Comparison of ENCODE assay signal across 13 cellular contexts in the genomic region with DNA sequence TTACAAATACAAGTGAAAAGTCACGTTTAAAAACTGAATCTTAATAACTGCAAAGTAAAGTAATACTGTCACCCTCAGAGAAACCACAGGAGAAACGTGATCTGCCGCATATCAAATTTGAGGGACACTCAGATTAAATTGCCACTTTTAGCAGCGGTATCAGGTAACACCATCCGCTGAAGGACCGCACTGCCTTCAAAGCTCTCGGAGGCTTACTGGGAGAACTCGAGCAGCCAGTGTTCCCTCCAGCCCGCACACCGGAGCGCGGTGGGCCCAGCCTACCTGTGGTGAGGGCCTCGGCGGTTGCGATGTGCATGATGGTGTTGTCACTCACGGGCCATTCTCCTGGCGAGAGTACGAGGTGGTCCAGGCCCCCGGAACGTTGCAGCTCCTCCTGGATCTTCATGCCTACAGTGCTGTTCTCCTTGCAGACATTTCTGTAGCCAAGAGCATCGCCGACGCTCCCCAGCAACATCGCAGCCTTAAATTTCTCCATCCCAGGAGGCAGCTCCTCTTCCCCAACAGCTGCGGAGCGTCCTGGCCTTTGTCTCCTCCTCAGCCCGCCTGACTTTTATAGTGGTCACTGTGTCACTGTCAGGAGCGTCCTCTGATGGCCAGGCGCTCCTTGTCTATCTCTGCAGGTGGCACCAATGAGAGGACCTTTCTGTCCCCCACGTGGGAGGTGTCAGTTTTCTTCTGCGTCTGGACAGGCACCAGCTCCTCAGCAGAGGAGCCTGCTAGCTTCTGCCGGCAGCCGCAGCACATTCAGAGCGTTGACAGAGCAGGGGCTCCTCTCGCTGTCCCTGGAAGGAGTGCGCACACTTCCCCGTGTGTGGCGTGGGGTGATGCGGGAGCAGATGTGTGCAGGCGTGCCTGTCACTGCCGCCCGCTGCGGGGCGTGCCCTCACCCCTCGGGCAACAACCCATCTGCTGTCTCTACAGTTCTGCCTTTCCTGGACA. TPM values are rescaled to one million over a fixed set of nuclear protein-coding genes. Genes with fewer than 3 reads are reported as not detected.
DNase-seq lines count a peak whose midpoint lies in the region; ATAC-seq and TF ChIP-seq lines count a peak whose summit lies in the region.
"Had no signal": no experiment of that assay in that cellular context is flagged by ENCODE, and none has a peak within 500 bp of the region (broad histone marks: within the 10 kb centered on the region; RNA-seq: fewer than 3 reads in every experiment).

A gene (minus strand): TSS at position 547 of the 960 bp plus-strand sequence. CDS start 51 bp downstream, at position 496.

- H3K4me2 ChIP-seq in HCT116 (ENCODE audit: low read length) = no peak within 1 kb of the TSS
- H3K4me2 ChIP-seq in PC-3 (ENCODE audit: low read length) = no peak within 1 kb of the TSS

- no peak for TF ChIP-seq POLR2A in HCT116 (IDR thresholded peaks at IDR 0.05; ENCODE audit: borderline replicate concordance, extremely low read depth, insufficient read depth, insufficient read length)
- peak; percentile 91 to 98 for TF ChIP-seq POLR2A in gastrocnemius medialis (IDR thresholded peaks at IDR 0.05)

- in situ Hi-C loops in gastrocnemius medialis (cut with MboI; ENCODE audit: low sequenced_read_pairs in 4 of 4) = loop anchor here in 1 of 4 donors (10.0 kb wide), 1 partner anchor 158 kb away; a partner anchor contains a TSS

- no peak within 1 kb of the TSS for H3K4me3 ChIP-seq in HCT116 (replicated peaks in 1 of 2; ENCODE audit: low read depth in 1 of 2, low read length in 2 of 2)
- H3K4me3 ChIP-seq in PC-3 (ENCODE audit: low read length) = no peak within 1 kb of the TSS
- peak within 1 kb of the TSS; percentile 4 for H3K4me3 ChIP-seq in cardiac muscle cell
- H3K4me3 ChIP-seq in gastrocnemius medialis = peak within 1 kb of the TSS; percentile 47 to 63 (median 60)
- H3K4me3 ChIP-seq: gastroesophageal sphincter, uterus had no signal

- BruUV-seq in HCT116 (replicated peaks; lab: Mats Ljungman, UMichigan) = no TSS peak
- BruUV-seq in PC-3 (replicated peaks; lab: Mats Ljungman, UMichigan) = no TSS peak

- H3K27me3 ChIP-seq in HCT116 (ENCODE audit: insufficient read depth, low read length) = no peaks in the 10 kb centered on the region
- no peaks in the 10 kb centered on the region for H3K27me3 ChIP-seq in PC-3 (ENCODE audit: low read length)
- no peaks in the 10 kb centered on the region for H3K27me3 ChIP-seq in cardiac muscle cell
- H3K27me3 ChIP-seq in gastrocnemius medialis = no peaks in the 10 kb centered on the region
- H3K27me3 ChIP-seq: gastroesophageal sphincter, uterus had no signal

- H3F3A ChIP-seq in PC-3 (ENCODE audit: low read length, unreplicated experiment) = no peaks in the 10 kb centered on the region

- RAD21 ChIA-PET in HCT116 (lab: Charles Lee; ENCODE audit: low non-redundant PET in 1 of 2, low total read pairs in 2 of 2, uncharacterized antibody in 2 of 2, unreplicated experiment in 2 of 2) = no interaction called here

- no peak for TF ChIP-seq RAD21 in HCT116 (IDR thresholded peaks at IDR 0.05; ENCODE audit: low read depth)

- H3K9me3 ChIP-seq in HCT116 (ENCODE audit: control insufficient read depth in 1 of 2, insufficient read depth in 1 of 2, low read depth in 1 of 2, low read length in 2 of 2) = no peaks in the 10 kb centered on the region
- no peaks in the 10 kb centered on the region for H3K9me3 ChIP-seq in PC-3 (ENCODE audit: low read length)
- H3K9me3 ChIP-seq in cardiac muscle cell (ENCODE audit: low read depth) = no peaks in the 10 kb centered on the region
- no peaks in the 10 kb centered on the region for H3K9me3 ChIP-seq in gastrocnemius medialis
- H3K9me3 ChIP-seq: gastroesophageal sphincter, uterus had no signal

- H3K79me2 ChIP-seq in HCT116 (ENCODE audit: insufficient read depth, low read length) = peaks cover 6% of the 10 kb centered on the region
- H3K79me2 ChIP-seq in PC-3 (ENCODE audit: low read length) = no peaks in the 10 kb centered on the region

- H3K27ac ChIP-seq in HCT116 (ENCODE audit: low read depth, low read length) = no peak within 1 kb of the TSS
- H3K27ac ChIP-seq in PC-3 (ENCODE audit: low read length) = no peak within 1 kb of the TSS
- peak within 1 kb of the TSS; percentile 96 for H3K27ac ChIP-seq in cardiac muscle cell
- peak within 1 kb of the TSS; percentile 92 to 97 (median 94) for H3K27ac ChIP-seq in gastrocnemius medialis
- H3K27ac ChIP-seq: gastroesophageal sphincter, uterus had no signal

- H2AFZ ChIP-seq in HCT116 (ENCODE audit: low read depth, low read length, poor library complexity, severe bottlenecking) (no peak within 1 kb of the TSS), PC-3 (ENCODE audit: low read length) (no peak within 1 kb of the TSS)

- H4K20me1 ChIP-seq in HCT116 (ENCODE audit: insufficient read depth) = no peaks in the 10 kb centered on the region
- no peaks in the 10 kb centered on the region for H4K20me1 ChIP-seq in PC-3 (ENCODE audit: low read length)

- intact Hi-C loops in HCT116 (cut with micrococcal nuclease) = no loop called here
- intact Hi-C loops in PC-3 (cut with micrococcal nuclease) = no loop called here
- intact Hi-C loops in gastrocnemius medialis (cut with DNase I; ENCODE audit: low total_unique reads) = loop anchor here (2.0 to 10.0 kb wide), 5 partner anchors 38 to 181 kb away; a partner anchor contains a TSS

- POLR2A ChIA-PET in HCT116 (lab: Charles Lee) (interaction anchor here (0.6 kb wide), 1 partner anchor 389 kb away, joined by 3 read pairs; no protein-coding TSS in a partner anchor), PC-3 (lab: Charles Lee; ENCODE audit: unreplicated experiment) (no interaction called here)

- no peak for TF ChIP-seq CTCF in HCT116 (IDR thresholded peaks at IDR 0.05 in 2 of 3, conservative IDR thresholded peaks at IDR 0.05 in 1 of 3; ENCODE audit: borderline replicate concordance in 1 of 3, insufficient read depth in 1 of 3, low read depth in 2 of 3, low read length in 2 of 3)
- TF ChIP-seq CTCF in PC-3 (conservative IDR thresholded peaks at IDR 0.05; ENCODE audit: low read depth, low read length) = no peak
- TF ChIP-seq CTCF in cardiac muscle cell (IDR thresholded peaks at IDR 0.05; ENCODE audit: low read depth, low read length) = no peak
- TF ChIP-seq CTCF in gastrocnemius medialis (IDR thresholded peaks at IDR 0.05 in 4 of 5, conservative IDR thresholded peaks at IDR 0.05 in 1 of 5) = peak in 1 of 5 experiments; percentile 9

- CTCF ChIA-PET in HCT116 (lab: Charles Lee) = interaction anchor here (0.9 kb wide), 1 partner anchor 11 kb away, joined by 4 read pairs; no protein-coding TSS in a partner anchor
- CTCF ChIA-PET in PC-3 (lab: Charles Lee) = no interaction called here

- DNase-seq in HCT116 (ENCODE audit: low read depth, low spot score) (no peak), PC-3 (no peak), cardiac muscle cell (ENCODE audit: low read depth in 1 of 2, low spot score in 1 of 2) (peak in 1 of 2 donors; percentile 56), gastrocnemius medialis (peak; percentile 91 to 96), DMS114 treated with DMSO at 0.1 percent for 48 hours (lab: John Stamatoyannopoulos, UW; ENCODE audit: unreplicated experiment) (no peak)
- DNase-seq: activated effector memory CD4-positive, alpha-beta T cell treated with Interleukin-2 at 50 U/mL for 16 hours; cerebellar nuclear complex; DMS53; NCI-H1048 had no signal

- peaks cover 3 to 17% of the 10 kb centered on the region in 2 experiments for H3K4me1 ChIP-seq in HCT116 (ENCODE audit: control insufficient read depth in 1 of 2, insufficient read depth in 2 of 2, low read length in 2 of 2)
- H3K4me1 ChIP-seq in PC-3 (ENCODE audit: insufficient read depth, low read length) = peaks cover 13% of the 10 kb centered on the region
- peaks cover 50% of the 10 kb centered on the region for H3K4me1 ChIP-seq in cardiac muscle cell (ENCODE audit: low read depth)
- peaks cover 31 to 33% of the 10 kb centered on the region in 2 donors for H3K4me1 ChIP-seq in gastrocnemius medialis
- H3K4me1 ChIP-seq: uterus had no signal

- H3K36me3 ChIP-seq in HCT116 (ENCODE audit: control insufficient read depth in 1 of 2, insufficient read depth in 2 of 2, low read length in 2 of 2) (peaks cover 4 to 9% of the 10 kb centered on the region in 2 experiments; a peak in 2 of 4 replicates), PC-3 (ENCODE audit: low read depth, low read length) (0 out of 2 replicates have a peak, but pooled peaks cover 3% of the 10 kb centered on the region), cardiac muscle cell (peaks cover 17% of the 10 kb centered on the region), gastrocnemius medialis (peaks cover 0 to 21% of the 10 kb centered on the region in 2 donors)
- H3K36me3 ChIP-seq: uterus had no signal

- H3K9me2 ChIP-seq in HCT116 (ENCODE audit: insufficient read depth) (no peaks in the 10 kb centered on the region), PC-3 (replicated peaks; ENCODE audit: low read length) (no peaks in the 10 kb centered on the region)

- H3K9ac ChIP-seq in HCT116 (ENCODE audit: low read length) = no peak within 1 kb of the TSS
- H3K9ac ChIP-seq in PC-3 (ENCODE audit: low read length) = no peak within 1 kb of the TSS

- no peak for ATAC-seq in HCT116
- no peak for ATAC-seq in PC-3
- peak; percentile 88 to 91 for ATAC-seq in gastrocnemius medialis
- ATAC-seq in HG03457 (IDR thresholded peaks at IDR 0.05; ENCODE audit: unreplicated experiment) = no peak
- ATAC-seq in HG02588 (IDR thresholded peaks at IDR 0.05; ENCODE audit: unreplicated experiment) = no peak
- ATAC-seq: gastroesophageal sphincter had no signal

TF ChIP-seq in HCT116, 20 proteins besides CTCF, POLR2A, EP300 and RAD21 (continues in another document):
- TF ChIP-seq ZFX (IDR thresholded peaks at IDR 0.05) (no peak), JUND (IDR thresholded peaks at IDR 0.05) (no peak), ELF1 (IDR thresholded peaks at IDR 0.05; ENCODE audit: borderline replicate concordance, low read depth) (no peak), CEBPB (IDR thresholded peaks at IDR 0.05; ENCODE audit: low read depth) (no peak), EZH2phosphoT487 (IDR thresholded peaks at IDR 0.05; ENCODE audit: borderline replicate concordance) (no peak), FOSL1 (IDR thresholded peaks at IDR 0.05; ENCODE audit: low read depth) (no peak), TCF7L2 (IDR thresholded peaks at IDR 0.05; ENCODE audit: borderline replicate concordance, extremely low read depth, insufficient read depth, insufficient read length) (no peak), SP1 (IDR thresholded peaks at IDR 0.05; ENCODE audit: low read depth) (no peak)
- TF ChIP-seq, protein P1, sequence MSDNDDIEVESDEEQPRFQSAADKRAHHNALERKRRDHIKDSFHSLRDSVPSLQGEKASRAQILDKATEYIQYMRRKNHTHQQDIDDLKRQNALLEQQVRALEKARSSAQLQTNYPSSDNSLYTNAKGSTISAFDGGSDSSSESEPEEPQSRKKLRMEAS (IDR thresholded peaks at IDR 0.05) = no peak

RNA-seq across cellular contexts. Expression of the gene that starts here (rescaled TPM):
- total RNA-seq in HCT116 (2021; ENCODE audit: unreplicated experiment) (12.6 TPM), PC-3 (2014; rRNA removed) (9.7 and 10.3 TPM in 2 replicates), cardiac muscle cell (112 and 118 TPM in 2 replicates), gastrocnemius medialis (100 to 1,000 TPM; 224 to 354 (median 295) TPM)
- polyA plus RNA-seq in HCT116 (2012) = 11.4 and 11.8 TPM in 2 replicates
- polyA plus RNA-seq in cardiac muscle cell = 77.3 and 78.2 TPM in 2 replicates

Comparison
In these comparisons a context has a peak if more than half of its experiments do, and no peak if none do; other contexts are left out.
1. ATAC-seq: peak in gastrocnemius medialis (2 of 2); none in HCT116 (single experiment), PC-3 (single experiment), HG03457 (single experiment) and HG02588 (single experiment).
2. DNase-seq: peak in gastrocnemius medialis (2 of 2); none in HCT116 (single experiment), PC-3 (single experiment) and DMS114 treated with DMSO at 0.1 percent for 48 hours (single experiment).
3. H3K27ac ChIP-seq: peak in cardiac muscle cell (single experiment) and gastrocnemius medialis (4 of 4); none in HCT116 (single experiment) and PC-3 (single experiment).
4. H3K4me3 ChIP-seq: peak in cardiac muscle cell (single experiment) and gastrocnemius medialis (4 of 4); none in HCT116 (0 of 2) and PC-3 (single experiment).